In genomic region chr3:115086379-115086778, GRCh38 we compare ENCODE assay signal across 22 cellular contexts.
"Had no signal": no experiment of that assay in that cellular context is flagged by ENCODE, and none has a peak within 500 bp of the region (broad histone marks: within the 10 kb centered on the region; RNA-seq: fewer than 3 reads in every experiment).

No MANE protein-coding gene starts in this region.

- H3K4me3 ChIP-seq: cardiac muscle cell, K562 had no signal

- H3K27ac ChIP-seq: brain microvascular endothelial cell, cardiac muscle cell, VCaP had no signal

- DNase-seq: activated CD4-positive, alpha-beta memory T cell treated with anti-CD3 and anti-CD28 coated beads, Interleukin-2, amount 10 ng/mL, durations not matched to agents 7 days and 5 days; activated CD4-positive, alpha-beta T cell treated with anti-CD3 and anti-CD28 coated beads, Interleukin-2, amount 50 U/mL, for 1 hour; activated CD4-positive, CD25-positive, alpha-beta regulatory T cell; activated gamma-delta T cell; activated naive CD4-positive, alpha-beta T cell treated with anti-CD3 and anti-CD28 coated beads for 36 hours; activated naive CD8-positive, alpha-beta T cell treated with anti-CD3 and anti-CD28 coated beads for 36 hours; activated T-cell treated with anti-CD3 and anti-CD28 coated beads for 4 hours; activated T-cell treated with anti-CD3 and anti-CD28 coated beads, Interleukin-2, amount 50 U/mL, for 48 hours; brain microvascular endothelial cell; Karpas-422; NCI-H1105 treated with DMSO at 0.1 percent for 48 hours; NCI-H1436 treated with DMSO at 0.1 percent for 48 hours; NCI-H187; NCI-H2081; NCI-H526; NCI-H82; SIG-M5; T-cell had no signal

- H3K36me3 ChIP-seq: brain microvascular endothelial cell, cardiac muscle cell had no signal

- H3K27me3 ChIP-seq: brain microvascular endothelial cell, cardiac muscle cell had no signal

- ATAC-seq: activated T-helper 17 cell treated with anti-CD3 and anti-CD28 coated beads, Interleukin-2, amount 50 U/mL, for 72 hours; K562; T-cell had no signal
